In the genomic region with DNA sequence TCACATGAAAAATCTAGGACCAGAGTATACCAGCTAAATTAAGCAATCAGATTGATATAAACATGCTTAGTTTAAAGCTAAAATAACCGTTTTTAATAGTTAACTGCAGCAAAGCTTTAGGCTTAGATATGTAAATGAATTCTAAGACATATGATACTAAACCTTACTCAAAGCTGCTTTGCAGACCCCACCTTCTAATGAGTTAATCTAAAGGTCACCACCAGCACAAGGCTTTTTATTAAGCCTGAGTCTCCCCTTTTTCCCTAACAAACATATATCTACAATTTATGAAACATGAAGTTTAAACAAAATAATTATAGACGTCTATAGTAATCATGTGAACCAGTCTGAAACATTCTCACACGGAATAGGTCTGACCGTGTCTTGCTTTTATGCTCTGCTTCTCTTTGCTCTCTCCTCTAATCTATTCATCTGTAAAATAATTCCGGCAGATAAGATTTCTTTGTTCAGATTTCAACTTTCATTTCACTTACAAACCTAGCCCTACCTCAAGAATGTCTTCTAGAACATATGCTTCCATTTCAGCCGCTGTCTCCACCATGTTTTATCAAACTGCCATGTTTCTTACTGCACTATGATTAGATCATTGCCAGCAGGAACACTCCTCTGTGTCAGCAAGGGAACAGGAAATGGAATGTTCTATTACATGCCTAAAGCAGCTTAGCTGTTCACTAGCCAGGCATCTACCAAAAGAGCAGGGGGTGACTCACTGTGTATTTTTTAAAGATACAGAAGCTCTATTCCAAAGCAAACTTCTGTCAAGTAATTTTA, we compare ENCODE assay signal across 9 cellular contexts. TPM values are rescaled to one million over a fixed set of nuclear protein-coding genes. Genes with fewer than 3 reads are reported as not detected.
DNase-seq lines count a peak whose midpoint lies in the region; TF ChIP-seq lines count a peak whose summit lies in the region.
"Had no signal": no experiment of that assay in that cellular context is flagged by ENCODE, and none has a peak within 500 bp of the region (broad histone marks: within the 10 kb centered on the region; RNA-seq: fewer than 3 reads in every experiment).

No MANE protein-coding gene starts in this region.

- H3K79me2 ChIP-seq in MM.1S (ENCODE audit: low read length) = peaks cover 87% of the 10 kb centered on the region

- TF ChIP-seq CTCF in MM.1S (IDR thresholded peaks at IDR 0.05; ENCODE audit: low read length) (no peak), ascending aorta (IDR thresholded peaks at IDR 0.05) (no peak), sigmoid colon (IDR thresholded peaks at IDR 0.05) (no peak)

- no peaks in the 10 kb centered on the region for H3K9me2 ChIP-seq in MM.1S (replicated peaks; ENCODE audit: insufficient read depth, low read length)

- peaks cover 27% of the 10 kb centered on the region for H3K4me1 ChIP-seq in MM.1S (ENCODE audit: low read length)
- H3K4me1 ChIP-seq in ascending aorta = peaks cover 4 to 23% of the 10 kb centered on the region in 2 donors
- peaks cover 0 to 42% (median 30%) of the 10 kb centered on the region in 4 donors for H3K4me1 ChIP-seq in sigmoid colon

- DNase-seq in NCI-H345 (lab: John Stamatoyannopoulos, UW) = peak; percentile 62
- no peak for DNase-seq in NCI-H345 treated with DMSO at 0.1 percent for 48 hours (lab: John Stamatoyannopoulos, UW; ENCODE audit: unreplicated experiment)
- DNase-seq in HEK293T (ENCODE audit: extremely low spot score) = peak; percentile 73
- peak; percentile 93 for DNase-seq in MM.1S
- DNase-seq in SIG-M5 treated with dmso at 0.1 percent for 504 hours (lab: John Stamatoyannopoulos, UW; ENCODE audit: unreplicated experiment) = peak; percentile 92
- peak; percentile 33 to 83 for DNase-seq in ascending aorta (ENCODE audit: low spot score in 2 of 2)
- peak; percentile 76 for DNase-seq in hepatic stellate cell (ENCODE audit: low spot score)
- peak; percentile 68 for DNase-seq in sigmoid colon

- peak overlapping the region; percentile 73 for H3K9ac ChIP-seq in MM.1S (ENCODE audit: low read length)

- CTCF ChIA-PET in HEK293T (lab: Yijun Ruan, JAX) = no interaction called here

- peak overlapping the region; percentile 71 for H3K4me2 ChIP-seq in MM.1S (ENCODE audit: low read depth, low read length)

- H3K36me3 ChIP-seq in MM.1S (replicated peaks; ENCODE audit: insufficient read depth, low read length) (no peaks in the 10 kb centered on the region), ascending aorta (no peaks in the 10 kb centered on the region), sigmoid colon (no peaks in the 10 kb centered on the region)

- peaks cover 17% of the 10 kb centered on the region for H3F3A ChIP-seq in MM.1S (ENCODE audit: insufficient read depth, low read length)

- WGBS in sigmoid colon, 2 donors = 2 to 6% methylated on average over 6 of the region's 6 CpGs

- H3K9me3 ChIP-seq in MM.1S (replicated peaks; ENCODE audit: insufficient read depth, low read length) = no peaks in the 10 kb centered on the region
- no peaks in the 10 kb centered on the region for H3K9me3 ChIP-seq in ascending aorta
- no peaks in the 10 kb centered on the region for H3K9me3 ChIP-seq in sigmoid colon

- H3K4me3 ChIP-seq in MM.1S (ENCODE audit: low read length) = peak overlapping the region; percentile 73
- peak overlapping the region; percentile 50 to 67 for H3K4me3 ChIP-seq in ascending aorta
- peak overlapping the region; percentile 30 to 52 (median 48) for H3K4me3 ChIP-seq in sigmoid colon

- TF ChIP-seq EP300 in sigmoid colon (IDR thresholded peaks at IDR 0.05) = no peak

- no peaks in the 10 kb centered on the region for H3K27me3 ChIP-seq in MM.1S (replicated peaks; ENCODE audit: insufficient read depth, low read length)
- H3K27me3 ChIP-seq in ascending aorta = no peaks in the 10 kb centered on the region
- H3K27me3 ChIP-seq in sigmoid colon = no peaks in the 10 kb centered on the region

- POLR2A ChIA-PET in HEK293T (lab: Yijun Ruan, JAX) = interaction anchor here (0.6 to 2.7 kb wide), 4 partner anchors 10 to 153 kb away, joined by 3 to 12 read pairs (median 3); partner anchors contain the start of genes ANKRD17 and COX18

- no peaks in the 10 kb centered on the region for H4K20me1 ChIP-seq in MM.1S (ENCODE audit: insufficient read depth, low read length)

- intact Hi-C loops in ascending aorta (cut with DNase I) (loop anchor here (2.0 kb wide), 1 partner anchor 36 kb away; the partner anchor contains the start of gene ANKRD17), sigmoid colon (cut with DNase I) (loop anchor here (2.0 kb wide), 1 partner anchor 36 kb away; the partner anchor contains the start of gene ANKRD17)

- H2AFZ ChIP-seq in MM.1S (ENCODE audit: low read length) = peak overlapping the region; percentile 44; the same call in 1 of the 2 replicates

- TF ChIP-seq POLR2A in sigmoid colon (IDR thresholded peaks at IDR 0.05) = peak in 1 of 2 donors; percentile 18

- H3K27ac ChIP-seq in MM.1S (ENCODE audit: low read length) (peak overlapping the region; percentile 76), ascending aorta (peak overlapping the region; percentile 82 to 89), sigmoid colon (peak overlapping the region; percentile 81 to 83 (median 82))
- H3K27ac ChIP-seq: C4-2B had no signal

TF ChIP-seq in HEK293T, 16 proteins besides CTCF, POLR2A, EP300 and RAD21:
- TF ChIP-seq L3MBTL2 (conservative IDR thresholded peaks at IDR 0.05) (no peak), LEF1 (IDR thresholded peaks at IDR 0.05; ENCODE audit: borderline replicate concordance) (no peak), SP1 (IDR thresholded peaks at IDR 0.05) (no peak), NFRKB (IDR thresholded peaks at IDR 0.05) (peak; percentile 63; the same call in 1 of the 2 replicates), FOXK2 (IDR thresholded peaks at IDR 0.05) (peak; percentile 43; the same call in 1 of the 2 replicates), SUZ12 (IDR thresholded peaks at IDR 0.05) (no peak), TARDBP (IDR thresholded peaks at IDR 0.05) (no peak), FOXM1 (IDR thresholded peaks at IDR 0.05; ENCODE audit: borderline replicate concordance) (no peak), PKNOX1 (IDR thresholded peaks at IDR 0.05) (no peak), CTBP1 (IDR thresholded peaks at IDR 0.05; ENCODE audit: borderline replicate concordance) (no peak), FOXA1 (IDR thresholded peaks at IDR 0.05) (no peak), ARNT (IDR thresholded peaks at IDR 0.05) (no peak), ELF4 (IDR thresholded peaks at IDR 0.05) (peak; percentile 64), HDGF (IDR thresholded peaks at IDR 0.05; ENCODE audit: borderline replicate concordance) (no peak), BHLHE40 (IDR thresholded peaks at IDR 0.05; ENCODE audit: borderline replicate concordance) (peak; percentile 47; the same call in 1 of the 2 replicates), ZNF384 (IDR thresholded peaks at IDR 0.05) (no peak)

RNA-seq across cellular contexts. Expression of gene ANKRD17, which starts 35.9 kb away (rescaled TPM):
- total RNA-seq in ascending aorta = 52.0 TPM
- 10 to 100 TPM; 41.1 to 55.1 (median 44.5) TPM for total RNA-seq in sigmoid colon
- 10 to 100 TPM in 1 of 3 donors, 1 to 10 TPM in 2; 6.0 to 15.9 (median 7.6) TPM for polyA plus RNA-seq in sigmoid colon
